ENCODE assay signal across 1 cellular context in the genomic region with DNA sequence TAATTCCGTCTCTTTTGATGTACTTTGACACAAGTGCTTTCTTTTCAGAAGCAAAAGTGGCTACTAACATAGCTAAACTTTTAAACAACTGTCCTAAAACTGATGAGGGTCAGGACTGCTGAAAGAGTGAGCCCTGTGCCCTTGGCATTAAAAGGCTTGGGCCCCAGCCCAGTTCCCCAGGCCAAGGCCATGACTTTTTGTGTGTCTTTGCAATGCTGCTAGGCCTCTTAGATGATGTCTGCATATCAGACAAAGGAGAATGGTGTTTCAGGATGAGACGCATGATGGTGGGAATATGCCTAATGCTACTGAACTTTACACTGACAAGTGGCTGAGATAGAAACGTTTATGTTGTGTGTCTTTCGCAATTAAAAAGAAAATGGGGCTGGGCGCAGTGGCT.
TF ChIP-seq lines count a peak whose summit lies in the region.

No MANE protein-coding gene starts in this region.

TF ChIP-seq in HepG2, 621 proteins besides CTCF, POLR2A, EP300 and RAD21 (continued from another document):
- TF ChIP-seq GRHL1 (CRISPR knock-in tag; conservative IDR thresholded peaks at IDR 0.05) (no peak), HNF4A (CRISPR knock-in tag; IDR thresholded peaks at IDR 0.05) (0 out of 2 replicates have a peak, but pooled peaks have one; percentile 9), ZSCAN12 (CRISPR knock-in tag; IDR thresholded peaks at IDR 0.05) (no peak), MED1 (CRISPR knock-in tag; IDR thresholded peaks at IDR 0.05) (no peak), CEBPB (IDR thresholded peaks at IDR 0.05; ENCODE audit: borderline replicate concordance, low read depth, low read length) (peak; percentile 57)
